ENCODE assay signal across 33 cellular contexts in the genomic region with DNA sequence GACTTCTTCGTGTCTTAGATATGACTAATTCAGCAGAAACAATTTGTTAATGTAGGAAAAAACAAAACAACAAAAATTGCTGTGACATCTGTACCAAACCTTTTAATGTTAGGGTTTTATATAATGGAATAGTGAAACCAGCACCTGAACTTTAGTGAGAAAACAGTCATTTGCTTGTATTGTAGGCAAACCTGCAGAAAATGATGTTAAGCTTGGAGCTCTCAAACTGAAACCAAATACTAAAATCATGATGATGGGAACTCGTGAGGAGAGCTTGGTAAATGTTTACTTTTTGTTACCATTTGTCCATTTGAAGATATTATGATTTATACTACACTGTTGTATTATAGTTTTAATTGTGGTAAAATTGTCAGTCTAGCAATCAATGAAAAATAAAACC.
"Had no signal": no experiment of that assay in that cellular context is flagged by ENCODE, and none has a peak within 500 bp of the region (broad histone marks: within the 10 kb centered on the region; RNA-seq: fewer than 3 reads in every experiment).

No MANE protein-coding gene starts in this region.

- H3K27ac Mint-ChIP-seq: activated naive CD8-positive, alpha-beta T cell treated with anti-CD3 and anti-CD28 coated beads, Interleukin-2, amount 10 ng/mL, durations not matched to agents 7 days and 5 days; activated T-helper 2 cell treated with anti-CD3 and anti-CD28 coated beads, Interferon-gamma antibody, Interleukin-2, Interleukin-4, amounts not matched to agents 10 μg/mL and 5 μg/mL and 100 μg/mL, durations not matched to agents 14 hours and 24 hours and 36 hours; brain; mesothelial cell of epicardium; naive B cell; nephron progenitor cell; progenitor cell of endocrine pancreas; T-helper 1 cell treated with Interleukin-12 subunit alpha and Interleukin-12 subunit beta and Interleukin-4 antibody, amounts not matched to agents 30 μg/mL and 1 μg/mL, for 36 hours had no signal

- H3K27ac ChIP-seq: ascending aorta, cardiac muscle cell, coronary artery, dorsolateral prefrontal cortex, gastroesophageal sphincter, neutrophil, ovary, right lobe of liver, transverse colon, WERI-Rb-1 had no signal

- H3K27me3 ChIP-seq: ascending aorta, cardiac muscle cell, dorsolateral prefrontal cortex, gastroesophageal sphincter, neutrophil, ovary, right lobe of liver, transverse colon had no signal

- H3K9me3 ChIP-seq: ascending aorta, gastroesophageal sphincter, neutrophil, ovary, right lobe of liver, transverse colon had no signal

- H3K36me3 ChIP-seq: ovary had no signal

- H3K4me3 Mint-ChIP-seq: activated naive CD8-positive, alpha-beta T cell treated with anti-CD3 and anti-CD28 coated beads, Interleukin-2, amount 10 ng/mL, durations not matched to agents 7 days and 5 days; brain; mesothelial cell of epicardium; naive B cell; nephron progenitor cell; T-helper 1 cell treated with Interleukin-12 subunit alpha and Interleukin-12 subunit beta and Interleukin-4 antibody, amounts not matched to agents 30 μg/mL and 1 μg/mL, for 36 hours had no signal

- H3K4me3 ChIP-seq: ascending aorta, cardiac muscle cell, coronary artery, dorsolateral prefrontal cortex, gastroesophageal sphincter, ovary, right lobe of liver, transverse colon had no signal

- H3K4me1 Mint-ChIP-seq: mesothelial cell of epicardium, nephron progenitor cell had no signal

- ATAC-seq: gastroesophageal sphincter, left cardiac atrium, left ventricle myocardium superior, right lobe of liver had no signal

- FAIRE-seq: keratinocyte had no signal

- H3K4me1 ChIP-seq: ascending aorta, right lobe of liver had no signal

- DNase-seq: activated CD4-positive, alpha-beta T cell treated with anti-CD3 and anti-CD28 coated beads, Interleukin-2, amount 50 U/mL, for 1 hour; activated CD4-positive, CD25-positive, alpha-beta regulatory T cell treated with anti-CD3 and anti-CD28 coated beads, Interleukin-2, amount 50 U/mL, for 72 hours; activated CD8-positive, alpha-beta memory T cell treated with anti-CD3 and anti-CD28 coated beads, Interleukin-2, amount 50 U/mL, for 4 hours; activated naive CD8-positive, alpha-beta T cell treated with anti-CD3 and anti-CD28 coated beads, Interleukin-2, amount 10 ng/mL, durations not matched to agents 7 days and 5 days; activated T-cell treated with anti-CD3 and anti-CD28 coated beads, Interleukin-2, amount 50 U/mL, for 1 hour; cerebellar nuclear complex; dorsolateral prefrontal cortex; effector memory CD4-positive, alpha-beta T cell; erythroblast; head of caudate nucleus; hippocampal formation; left cardiac atrium; left ventricle myocardium superior; naive B cell; nephron progenitor cell; ovary; right lobe of liver; stimulated activated CD4-positive, alpha-beta T cell treated with anti-CD3 and anti-CD28 coated beads, Interleukin-2, amount 100 ng/mL, for 48 hours; stimulated activated naive CD4-positive, alpha-beta T cell treated with Interleukin-2 at 50 U/mL for 16 hours; T1000; transverse colon; WERI-Rb-1 had no signal

- H3K27me3 Mint-ChIP-seq: activated naive CD8-positive, alpha-beta T cell treated with anti-CD3 and anti-CD28 coated beads, Interleukin-2, amount 10 ng/mL, durations not matched to agents 7 days and 5 days; brain; naive B cell; progenitor cell of endocrine pancreas had no signal
